8 cellular contexts compared by ENCODE assay signal in genomic region chr22:45262931-45263789, GRCh38. TPM values are rescaled to one million over a fixed set of nuclear protein-coding genes. Genes with fewer than 3 reads are reported as not detected.
A peak's percentile ranks its signal among the peaks of the same experiment; 100 is the strongest.
DNase-seq lines count a peak whose midpoint lies in the region; ATAC-seq, FAIRE-seq and TF ChIP-seq lines count a peak whose summit lies in the region.

No MANE protein-coding gene starts in this region.

- FAIRE-seq in A549 (lab: Jason Lieb, UNC): no peak

- H3K4me2 ChIP-seq in A549: 0 out of 3 replicates have a peak overlapping the region, but pooled peaks have one; percentile 23

- H3K27me3 Mint-ChIP-seq in activated CD4-positive, alpha-beta memory T cell treated with anti-CD3 and anti-CD28 coated beads, Interleukin-2, amount 10 ng/mL, durations not matched to agents 7 days and 5 days: peaks cover 22% of the 10 kb centered on the region

- TF ChIP-seq RAD21 in A549 (conservative IDR thresholded peaks at IDR 0.05 in 1 of 2, IDR thresholded peaks at IDR 0.05 in 1 of 2): no peak

- no peak overlapping the region for H3K4me3 ChIP-seq in A549

- CTCF ChIA-PET in A549 (lab: Yijun Ruan, JAX): interaction anchor here (0.6 to 3.3 kb wide), 23 partner anchors 11 to 558 kb away, joined by 3 to 13 read pairs (median 4); partner anchors contain the start of gene NUP50
- CTCF ChIA-PET in activated CD4-positive, alpha-beta memory T cell treated with anti-CD3 and anti-CD28 coated beads, Interleukin-2, amount 10 ng/mL, durations not matched to agents 7 days and 5 days (lab: Charles Lee): interaction anchor here (0.9 kb wide), 1 partner anchor 174 kb away, joined by 3 read pairs; no protein-coding TSS in a partner anchor

- 75% methylated on average over 11 of the region's 20 CpGs for WGBS in A549 (ENCODE audit: missing lambda C conversion rate)

- no peak for TF ChIP-seq CTCF in A549 (IDR thresholded peaks at IDR 0.05)

- ATAC-seq in A549: peak in 1 of 2 experiments; percentile 19; a peak in 3 of 6 replicates
- ATAC-seq in GM18909 (IDR thresholded peaks at IDR 0.05; ENCODE audit: poor library complexity, unreplicated experiment): peak; percentile 76
- ATAC-seq in HG03060 (IDR thresholded peaks at IDR 0.05; ENCODE audit: low read depth, unreplicated experiment): peak; percentile 41
- ATAC-seq in left colon: peak; percentile 34

- no peaks in the 10 kb centered on the region for H3K9me3 ChIP-seq in A549

- no peaks in the 10 kb centered on the region for H3K36me3 Mint-ChIP-seq in activated CD4-positive, alpha-beta memory T cell treated with anti-CD3 and anti-CD28 coated beads, Interleukin-2, amount 10 ng/mL, durations not matched to agents 7 days and 5 days (ENCODE audit: low read depth)

- no peak for TF ChIP-seq POLR2A in A549 (IDR thresholded peaks at IDR 0.05; ENCODE audit: low read length)

- H3K27ac ChIP-seq in A549: peak overlapping the region; percentile 60 to 87

- peaks cover 12% of the 10 kb centered on the region for H3K4me1 ChIP-seq in A549

- intact Hi-C loops in left colon (cut with DNase I, micrococcal nuclease): loop anchor here in 1 of 2 donors (10.0 kb wide), 1 partner anchor 292 kb away; no protein-coding TSS in a partner anchor

- no peak overlapping the region for H3K27ac Mint-ChIP-seq in activated CD4-positive, alpha-beta memory T cell treated with anti-CD3 and anti-CD28 coated beads, Interleukin-2, amount 10 ng/mL, durations not matched to agents 7 days and 5 days

- POLR2A ChIA-PET in A549 (lab: Yijun Ruan, JAX): interaction anchor here (0.6 kb wide), 1 partner anchor 17 kb away, joined by 3 read pairs; no protein-coding TSS in a partner anchor
- POLR2A ChIA-PET in activated CD4-positive, alpha-beta memory T cell treated with anti-CD3 and anti-CD28 coated beads, Interleukin-2, amount 10 ng/mL, durations not matched to agents 7 days and 5 days (lab: Charles Lee): no interaction called here

- DNase-seq in A549 (ENCODE audit: low read depth in 1 of 2, low spot score in 1 of 2) (no peak), RPMI7951 (ENCODE audit: low read depth) (peak; percentile 28), left colon (peak in 1 of 2 donors; percentile 53), hepatic stellate cell (ENCODE audit: low spot score) (no peak)
- no peak for DNase-seq in activated CD4-positive, alpha-beta T cell treated with anti-CD3 and anti-CD28 coated beads, Interleukin-2, amount 50 U/mL, for 48 hours
- DNase-seq in activated CD4-positive, alpha-beta memory T cell treated with anti-CD3 and anti-CD28 coated beads, Interleukin-2, amount 10 ng/mL, durations not matched to agents 7 days and 5 days: no peak

- H3K9me3 Mint-ChIP-seq in activated CD4-positive, alpha-beta memory T cell treated with anti-CD3 and anti-CD28 coated beads, Interleukin-2, amount 10 ng/mL, durations not matched to agents 7 days and 5 days: peaks cover under 1% of the 10 kb centered on the region

- TF ChIP-seq EP300 in A549 (IDR thresholded peaks at IDR 0.05): no peak

- H3K4me1 Mint-ChIP-seq in activated CD4-positive, alpha-beta memory T cell treated with anti-CD3 and anti-CD28 coated beads, Interleukin-2, amount 10 ng/mL, durations not matched to agents 7 days and 5 days: peaks cover 4% of the 10 kb centered on the region

- H3K4me3 Mint-ChIP-seq in activated CD4-positive, alpha-beta memory T cell treated with anti-CD3 and anti-CD28 coated beads, Interleukin-2, amount 10 ng/mL, durations not matched to agents 7 days and 5 days: no peak overlapping the region

TF ChIP-seq in A549, 52 proteins besides CTCF, POLR2A, EP300 and RAD21:
- TF ChIP-seq NR3C1 (IDR thresholded peaks at IDR 0.05) (no peak), JUN (IDR thresholded peaks at IDR 0.05) (no peak), RNF2 (IDR thresholded peaks at IDR 0.05; ENCODE audit: borderline replicate concordance, low read depth) (no peak), NPAS2 (CRISPR knock-in tag; IDR thresholded peaks at IDR 0.05; ENCODE audit: borderline replicate concordance) (no peak), EHMT2 (IDR thresholded peaks at IDR 0.05; ENCODE audit: low read depth) (no peak), ZSCAN20 (CRISPR knock-in tag; IDR thresholded peaks at IDR 0.05) (no peak), HOXB5 (CRISPR knock-in tag; IDR thresholded peaks at IDR 0.05) (no peak), BHLHE40 (IDR thresholded peaks at IDR 0.05; ENCODE audit: low read depth, low read length) (no peak), ESRRA (IDR thresholded peaks at IDR 0.05; ENCODE audit: borderline replicate concordance, low read length) (no peak)

RNA-seq across cellular contexts. Expression of gene UPK3A, which starts 21.6 kb away (rescaled TPM):
- polyA plus RNA-seq in A549 (2011; rRNA removed) (not detected in 2 replicates), A549 (2017; fragmentation: RNase III; extraction: RNeasy Plus Mini Kit Qiagen cat#74134 plus additional on column Dnase treatment) (not detected in 3 replicates)
- polyA plus RNA-seq in A549 (2012; cell fraction: cytosol; rRNA removed): not detected in 2 replicates
- not detected in 2 replicates for polyA plus RNA-seq in A549 (2012; cell fraction: nucleus; rRNA removed)
- polyA minus RNA-seq in A549 (2011; rRNA and poly(A)+ RNA removed): not detected in 2 replicates
- not detected in 2 replicates for total RNA-seq in RPMI7951 (2014; rRNA removed; shearing (Covaris generic))
- total RNA-seq in left colon: under 1 TPM in 1 of 2 donors, not detected in 1; 0.34 TPM
- not detected for total RNA-seq in activated CD4-positive, alpha-beta memory T cell treated with anti-CD3 and anti-CD28 coated beads, Interleukin-2, amount 10 ng/mL, durations not matched to agents 7 days and 5 days

RNA-seq across cellular contexts. Expression of gene KIAA0930, which starts 22.5 kb away (rescaled TPM):
- polyA plus RNA-seq in A549 (2011; rRNA removed) (47.7 and 56.0 TPM in 2 replicates), A549 (2017; fragmentation: RNase III; extraction: RNeasy Plus Mini Kit Qiagen cat#74134 plus additional on column Dnase treatment) (51.7 to 60.0 TPM (median 58.1 TPM) in 3 replicates)
- polyA plus RNA-seq in A549 (2012; cell fraction: cytosol; rRNA removed): 83.9 and 94.4 TPM in 2 replicates
- 226 and 234 TPM in 2 replicates for polyA plus RNA-seq in A549 (2012; cell fraction: nucleus; rRNA removed)
- polyA minus RNA-seq in A549 (2011; rRNA and poly(A)+ RNA removed): 35.3 and 44.2 TPM in 2 replicates
- 24.0 and 29.2 TPM in 2 replicates for total RNA-seq in RPMI7951 (2014; rRNA removed; shearing (Covaris generic))
- total RNA-seq in left colon: 10 to 100 TPM; 36.0 to 52.2 TPM
- total RNA-seq in activated CD4-positive, alpha-beta memory T cell treated with anti-CD3 and anti-CD28 coated beads, Interleukin-2, amount 10 ng/mL, durations not matched to agents 7 days and 5 days: 10 to 100 TPM; 22.2 to 30.0 TPM

RNA-seq across cellular contexts. Expression of gene FAM118A, which starts 46.6 kb away (rescaled TPM):
- polyA plus RNA-seq in A549 (2011; rRNA removed): 15.8 and 16.8 TPM in 2 replicates
- polyA plus RNA-seq in A549 (2012; cell fraction: cytosol; rRNA removed): 10.4 and 12.2 TPM in 2 replicates
- polyA plus RNA-seq in A549 (2012; cell fraction: nucleus; rRNA removed): 24.0 and 27.5 TPM in 2 replicates
- polyA plus RNA-seq in A549 (2017; fragmentation: RNase III; extraction: RNeasy Plus Mini Kit Qiagen cat#74134 plus additional on column Dnase treatment): 16.4 to 18.1 TPM (median 16.6 TPM) in 3 replicates
- 7.9 and 14.1 TPM in 2 replicates for polyA minus RNA-seq in A549 (2011; rRNA and poly(A)+ RNA removed)
- total RNA-seq in RPMI7951 (2014; rRNA removed; shearing (Covaris generic)): 6.8 and 11.7 TPM in 2 replicates
- 10 to 100 TPM; 47.0 to 60.7 TPM for total RNA-seq in left colon
- total RNA-seq in activated CD4-positive, alpha-beta memory T cell treated with anti-CD3 and anti-CD28 coated beads, Interleukin-2, amount 10 ng/mL, durations not matched to agents 7 days and 5 days: 10 to 100 TPM; 73.9 to 74.7 TPM
